In the genomic region with DNA sequence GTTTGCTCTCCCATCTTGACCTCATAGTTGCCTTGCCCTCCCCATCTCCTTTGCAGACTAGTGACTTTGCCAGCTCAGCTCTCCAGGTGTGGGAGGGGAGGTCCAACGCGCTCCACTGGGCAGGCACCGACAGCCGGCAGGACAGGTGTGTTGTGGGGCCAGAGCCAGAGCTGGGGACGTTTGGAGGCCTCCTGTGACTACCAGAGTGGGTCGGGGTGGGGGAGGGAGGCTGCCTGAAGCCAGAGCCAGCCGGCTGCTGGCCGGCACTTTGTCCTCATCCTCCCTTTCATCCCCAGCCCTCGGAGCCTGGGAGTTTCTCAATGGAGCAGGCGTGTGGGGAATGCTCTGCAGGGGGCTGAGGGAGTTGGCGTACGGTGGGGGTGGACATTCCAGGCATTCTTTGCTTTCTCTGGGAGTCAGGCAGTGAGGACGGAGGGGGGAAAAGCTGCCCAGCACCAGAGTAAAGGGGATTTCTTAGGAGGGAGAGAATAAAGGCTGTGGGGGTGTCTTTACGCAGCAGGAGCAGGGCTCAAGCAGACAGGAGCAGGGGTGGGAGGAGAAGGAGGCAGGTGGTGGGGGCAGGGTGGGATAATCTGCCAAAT, we compare ENCODE assay signal across 8 cellular contexts. TPM values are rescaled to one million over a fixed set of nuclear protein-coding genes. Genes with fewer than 3 reads are reported as not detected.
DNase-seq lines count a peak whose midpoint lies in the region; ATAC-seq lines count a peak whose summit lies in the region.

No MANE protein-coding gene starts in this region.

- DNase-seq in EL (peak; percentile 99), NCI-H2171 (lab: John Stamatoyannopoulos, UW) (peak; percentile 69), dermis microvascular lymphatic vessel endothelial cell (ENCODE audit: low read depth in 2 of 2) (peak; percentile 83 to 88), Kasumi-1 (lab: John Stamatoyannopoulos, UW) (no peak)
- no peak for DNase-seq in activated CD8-positive, alpha-beta memory T cell treated with anti-CD3 and anti-CD28 coated beads, Interleukin-2, amount 50 U/mL, for 4 hours
- no peak for DNase-seq in stimulated activated naive CD8-positive, alpha-beta T cell treated with anti-CD3 and anti-CD28 coated beads, Interleukin-15, amount 100 ng/mL, for 72 hours
- DNase-seq in activated T-helper 1 cell treated with anti-CD3 and anti-CD28 coated beads, Interleukin-12 subunit alpha, Interleukin-12 subunit beta, Interleukin-2, Interleukin-4 antibody, amounts not matched to agents 30 ng/mL and 10 ng/mL and 1 ng/mL, durations not matched to agents 14 hours and 24 hours and 36 hours (ENCODE audit: low spot score): no peak

- H3K9me3 ChIP-seq in mucosa of stomach (ENCODE audit: control insufficient read depth, low read length): no peaks in the 10 kb centered on the region

- H3K36me3 ChIP-seq in mucosa of stomach (ENCODE audit: control insufficient read depth, insufficient read depth, low read length): no peaks in the 10 kb centered on the region

- no peak for ATAC-seq in stimulated activated naive CD8-positive, alpha-beta T cell treated with anti-CD3 and anti-CD28 coated beads, Interleukin-15, amount 100 ng/mL, for 72 hours

- no peak overlapping the region for H3K4me3 Mint-ChIP-seq in stimulated activated naive CD8-positive, alpha-beta T cell treated with anti-CD3 and anti-CD28 coated beads, Interleukin-15, amount 100 ng/mL, for 72 hours
- H3K4me3 Mint-ChIP-seq in activated T-helper 1 cell treated with anti-CD3 and anti-CD28 coated beads, Interleukin-12 subunit alpha, Interleukin-12 subunit beta, Interleukin-2, Interleukin-4 antibody, amounts not matched to agents 30 ng/mL and 10 ng/mL and 1 ng/mL, durations not matched to agents 14 hours and 24 hours and 36 hours: no peak overlapping the region

- H3K4me3 ChIP-seq in mucosa of stomach (ENCODE audit: low read length): no peak overlapping the region

- intact Hi-C loops in activated T-helper 1 cell treated with anti-CD3 and anti-CD28 coated beads, Interleukin-12 subunit alpha, Interleukin-12 subunit beta, Interleukin-2, Interleukin-4 antibody, amounts not matched to agents 30 ng/mL and 10 ng/mL and 1 ng/mL, durations not matched to agents 14 hours and 24 hours and 36 hours (cut with micrococcal nuclease): no loop called here

- H3K9ac ChIP-seq in mucosa of stomach (ENCODE audit: low read length): peak overlapping the region; percentile 13

- peaks cover 8% of the 10 kb centered on the region for H3K4me1 ChIP-seq in mucosa of stomach (ENCODE audit: control insufficient read depth, insufficient read depth, low read length)

- H3K9me3 Mint-ChIP-seq in stimulated activated naive CD8-positive, alpha-beta T cell treated with anti-CD3 and anti-CD28 coated beads, Interleukin-15, amount 100 ng/mL, for 72 hours: no peaks in the 10 kb centered on the region
- H3K9me3 Mint-ChIP-seq in activated T-helper 1 cell treated with anti-CD3 and anti-CD28 coated beads, Interleukin-12 subunit alpha, Interleukin-12 subunit beta, Interleukin-2, Interleukin-4 antibody, amounts not matched to agents 30 ng/mL and 10 ng/mL and 1 ng/mL, durations not matched to agents 14 hours and 24 hours and 36 hours: no peaks in the 10 kb centered on the region

- peaks cover 24% of the 10 kb centered on the region for H3K36me3 Mint-ChIP-seq in activated T-helper 1 cell treated with anti-CD3 and anti-CD28 coated beads, Interleukin-12 subunit alpha, Interleukin-12 subunit beta, Interleukin-2, Interleukin-4 antibody, amounts not matched to agents 30 ng/mL and 10 ng/mL and 1 ng/mL, durations not matched to agents 14 hours and 24 hours and 36 hours (ENCODE audit: low read depth)

- H3K27ac Mint-ChIP-seq in stimulated activated naive CD8-positive, alpha-beta T cell treated with anti-CD3 and anti-CD28 coated beads, Interleukin-15, amount 100 ng/mL, for 72 hours: no peak overlapping the region
- no peak overlapping the region for H3K27ac Mint-ChIP-seq in activated T-helper 1 cell treated with anti-CD3 and anti-CD28 coated beads, Interleukin-12 subunit alpha, Interleukin-12 subunit beta, Interleukin-2, Interleukin-4 antibody, amounts not matched to agents 30 ng/mL and 10 ng/mL and 1 ng/mL, durations not matched to agents 14 hours and 24 hours and 36 hours

- H3K4me1 Mint-ChIP-seq in stimulated activated naive CD8-positive, alpha-beta T cell treated with anti-CD3 and anti-CD28 coated beads, Interleukin-15, amount 100 ng/mL, for 72 hours: peaks cover 79% of the 10 kb centered on the region
- peaks cover 45% of the 10 kb centered on the region for H3K4me1 Mint-ChIP-seq in activated T-helper 1 cell treated with anti-CD3 and anti-CD28 coated beads, Interleukin-12 subunit alpha, Interleukin-12 subunit beta, Interleukin-2, Interleukin-4 antibody, amounts not matched to agents 30 ng/mL and 10 ng/mL and 1 ng/mL, durations not matched to agents 14 hours and 24 hours and 36 hours (ENCODE audit: low read depth)

- H3K27me3 ChIP-seq in mucosa of stomach (ENCODE audit: control insufficient read depth, insufficient read depth, low read length): no peaks in the 10 kb centered on the region

- H3K27me3 Mint-ChIP-seq in stimulated activated naive CD8-positive, alpha-beta T cell treated with anti-CD3 and anti-CD28 coated beads, Interleukin-15, amount 100 ng/mL, for 72 hours: no peaks in the 10 kb centered on the region
- H3K27me3 Mint-ChIP-seq in activated T-helper 1 cell treated with anti-CD3 and anti-CD28 coated beads, Interleukin-12 subunit alpha, Interleukin-12 subunit beta, Interleukin-2, Interleukin-4 antibody, amounts not matched to agents 30 ng/mL and 10 ng/mL and 1 ng/mL, durations not matched to agents 14 hours and 24 hours and 36 hours (ENCODE audit: insufficient read depth): peaks cover 6% of the 10 kb centered on the region

RNA-seq across cellular contexts. Expression of gene NUAK2, which starts 20.2 kb away (rescaled TPM):
- total RNA-seq in dermis microvascular lymphatic vessel endothelial cell: 3.1 and 3.5 TPM in 2 replicates
- total RNA-seq in activated T-helper 1 cell treated with anti-CD3 and anti-CD28 coated beads, Interleukin-12 subunit alpha, Interleukin-12 subunit beta, Interleukin-2, Interleukin-4 antibody, amounts not matched to agents 30 ng/mL and 10 ng/mL and 1 ng/mL, durations not matched to agents 14 hours and 24 hours and 36 hours: 1.1 and 1.3 TPM in 2 replicates

RNA-seq across cellular contexts. Expression of gene KLHDC8A, which starts 55.4 kb away (rescaled TPM):
- total RNA-seq in dermis microvascular lymphatic vessel endothelial cell: 0.13 TPM in 1 of 2 replicates, not detected in the other
- not detected in 2 replicates for total RNA-seq in activated T-helper 1 cell treated with anti-CD3 and anti-CD28 coated beads, Interleukin-12 subunit alpha, Interleukin-12 subunit beta, Interleukin-2, Interleukin-4 antibody, amounts not matched to agents 30 ng/mL and 10 ng/mL and 1 ng/mL, durations not matched to agents 14 hours and 24 hours and 36 hours

Comparison
In these comparisons a context has a peak if more than half of its experiments do, and no peak if none do; other contexts are left out.
1. DNase-seq: peak in EL (single experiment), NCI-H2171 (single experiment) and dermis microvascular lymphatic vessel endothelial cell (2 of 2); none in activated CD8-positive, alpha-beta memory T cell treated with anti-CD3 and anti-CD28 coated beads, Interleukin-2, amount 50 U/mL, for 4 hours (single experiment), Kasumi-1 (0 of 2), stimulated activated naive CD8-positive, alpha-beta T cell treated with anti-CD3 and anti-CD28 coated beads, Interleukin-15, amount 100 ng/mL, for 72 hours (0 of 2) and activated T-helper 1 cell treated with anti-CD3 and anti-CD28 coated beads, Interleukin-12 subunit alpha, Interleukin-12 subunit beta, Interleukin-2, Interleukin-4 antibody, amounts not matched to agents 30 ng/mL and 10 ng/mL and 1 ng/mL, durations not matched to agents 14 hours and 24 hours and 36 hours (single experiment).